In genomic region chr3:184479426-184480126, GRCh38 we compare ENCODE assay signal across 9 cellular contexts.
"Had no signal": no experiment of that assay in that cellular context is flagged by ENCODE, and none has a peak within 500 bp of the region (broad histone marks: within the 10 kb centered on the region; RNA-seq: fewer than 3 reads in every experiment).

No MANE protein-coding gene starts in this region.

- H3K36me3 ChIP-seq: adrenal gland, cardiac muscle cell, ovary, tibial artery had no signal

- H3K4me1 ChIP-seq: adrenal gland, tibial artery had no signal

- H3K4me3 Mint-ChIP-seq: activated naive CD4-positive, alpha-beta T cell treated with anti-CD3 and anti-CD28 coated beads, Interleukin-2, amount 10 ng/mL, durations not matched to agents 7 days and 5 days; stimulated activated memory B cell treated with anti-CD40 and anti-IgM and Interleukin-4, amounts not matched to agents 10 μg/mL and 1 μg/mL and 100 μg/mL, for 72 hours had no signal

- H3K36me3 Mint-ChIP-seq: activated naive CD4-positive, alpha-beta T cell treated with anti-CD3 and anti-CD28 coated beads, Interleukin-2, amount 10 ng/mL, durations not matched to agents 7 days and 5 days had no signal

- H3K9me3 Mint-ChIP-seq: activated naive CD4-positive, alpha-beta T cell treated with anti-CD3 and anti-CD28 coated beads, Interleukin-2, amount 10 ng/mL, durations not matched to agents 7 days and 5 days had no signal

- H3K4me3 ChIP-seq: adrenal gland, cardiac muscle cell, lung, ovary, tibial artery had no signal

- DNase-seq: activated naive CD4-positive, alpha-beta T cell treated with anti-CD3 and anti-CD28 coated beads, Interleukin-2, amount 10 ng/mL, durations not matched to agents 7 days and 5 days; midbrain; ovary; tibial artery had no signal

- ATAC-seq: activated CD4-positive, CD25-positive, alpha-beta regulatory T cell treated with anti-CD3 and anti-CD28 coated beads, Interleukin-2, amount 50 U/mL, for 24 hours; stimulated activated memory B cell treated with anti-CD40 and anti-IgM and Interleukin-4, amounts not matched to agents 10 μg/mL and 1 μg/mL and 100 μg/mL, for 72 hours had no signal

- H3K9me3 ChIP-seq: adrenal gland, ovary, tibial artery had no signal

- H3K4me1 Mint-ChIP-seq: activated naive CD4-positive, alpha-beta T cell treated with anti-CD3 and anti-CD28 coated beads, Interleukin-2, amount 10 ng/mL, durations not matched to agents 7 days and 5 days had no signal

- H3K27ac Mint-ChIP-seq: activated naive CD4-positive, alpha-beta T cell treated with anti-CD3 and anti-CD28 coated beads, Interleukin-2, amount 10 ng/mL, durations not matched to agents 7 days and 5 days; stimulated activated memory B cell treated with anti-CD40 and anti-IgM and Interleukin-4, amounts not matched to agents 10 μg/mL and 1 μg/mL and 100 μg/mL, for 72 hours had no signal

- H3K27ac ChIP-seq: adrenal gland, cardiac muscle cell, ovary, tibial artery had no signal
